11 cellular contexts compared by ENCODE assay signal in the genomic region with DNA sequence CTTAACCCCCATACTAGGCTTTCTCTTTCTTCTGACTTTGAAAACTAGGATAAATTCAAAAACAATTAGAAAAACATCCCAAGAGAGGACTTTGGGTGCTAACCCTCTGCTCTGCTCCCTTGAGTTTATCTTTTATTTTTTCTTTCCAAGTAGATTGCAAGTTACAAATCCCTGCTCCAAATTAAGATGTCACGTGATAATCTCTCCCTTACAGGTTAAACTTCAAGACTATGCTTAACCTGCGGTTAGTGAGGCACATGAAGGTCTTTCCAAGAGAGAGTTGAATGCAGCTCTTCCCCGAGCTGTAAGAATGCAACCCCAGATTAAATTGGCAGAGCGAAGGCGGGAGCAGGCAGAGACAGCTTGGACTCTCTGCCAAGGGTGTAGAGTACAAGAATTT.
"Had no signal": no experiment of that assay in that cellular context is flagged by ENCODE, and none has a peak within 500 bp of the region (broad histone marks: within the 10 kb centered on the region; RNA-seq: fewer than 3 reads in every experiment).

No MANE protein-coding gene starts in this region.

- DNase-seq: GM23248, GOT3, H7, H9, HCEC 1CT, HFFc6 had no signal

- H3K4me3 ChIP-seq: GM23248, GM23338, HAP-1 had no signal

- FAIRE-seq: H1, H54 had no signal

- H2AFZ ChIP-seq: GM23248, GM23338 had no signal

- H3K4me2 ChIP-seq: GM23338 had no signal

- ATAC-seq: GM23338, HCT116 had no signal

- H3K9me3 ChIP-seq: HAP-1 had no signal

- H3K9ac ChIP-seq: GM23248 had no signal

- H3K27ac ChIP-seq: GM23248 had no signal

- H3K36me3 ChIP-seq: HAP-1 had no signal
